In genomic region chr13:79468402-79468801, GRCh38 we compare ENCODE assay signal across 28 cellular contexts.
"Had no signal": no experiment of that assay in that cellular context is flagged by ENCODE, and none has a peak within 500 bp of the region (broad histone marks: within the 10 kb centered on the region; RNA-seq: fewer than 3 reads in every experiment).

No MANE protein-coding gene starts in this region.

- H3K27me3 Mint-ChIP-seq: effector memory CD8-positive, alpha-beta T cell had no signal

- H3K4me1 ChIP-seq: esophagus squamous epithelium, heart right ventricle, left lung, pancreas, right lobe of liver, suprapubic skin, transverse colon, upper lobe of right lung, uterus had no signal

- ATAC-seq: effector memory CD8-positive, alpha-beta T cell; heart right ventricle; left cardiac atrium; left lung; mucosa of descending colon; natural killer cell treated with Interleukin-12 subunit alpha and Interleukin-12 subunit beta and Interleukin-15 and Interleukin-18, amount 100 ng/mL, for 72 hours; pancreas; right lobe of liver; upper lobe of right lung had no signal

- DNase-seq: effector memory CD8-positive, alpha-beta T cell; erythroblast; esophagus squamous epithelium; foreskin melanocyte; glutamatergic neuron; heart right ventricle; hippocampal formation; left cardiac atrium; left lung; mesenchymal stem cell; mucosa of descending colon; naive B cell; pancreas; right lobe of liver; small intestine; stimulated activated CD4-positive, alpha-beta T cell treated with anti-CD3 and anti-CD28 coated beads, Interleukin-15, amount 100 ng/mL, for 24 hours; stimulated activated CD4-positive, alpha-beta T cell treated with anti-CD3 and anti-CD28 coated beads, Interleukin-2, amount 100 ng/mL, for 48 hours; stimulated activated naive CD4-positive, alpha-beta T cell; stimulated activated naive CD8-positive, alpha-beta T cell treated with anti-CD3 and anti-CD28 coated beads, Interleukin-15, amount 100 ng/mL, for 72 hours; transverse colon; upper lobe of right lung; uterus had no signal

- H3K27me3 ChIP-seq: esophagus squamous epithelium, left lung, pancreas, right lobe of liver, suprapubic skin, transverse colon, upper lobe of right lung, uterus had no signal

- H3K4me3 ChIP-seq: esophagus squamous epithelium, heart right ventricle, left lung, mucosa of descending colon, pancreas, right lobe of liver, suprapubic skin, transverse colon, upper lobe of right lung, uterus had no signal

- H3K9me3 ChIP-seq: esophagus squamous epithelium, heart right ventricle, left lung, mucosa of descending colon, neutrophil, pancreas, right lobe of liver, suprapubic skin, transverse colon, upper lobe of right lung, uterus had no signal

- H3K4me1 Mint-ChIP-seq: naive B cell, neural crest cell had no signal

- H3K27ac Mint-ChIP-seq: effector memory CD8-positive, alpha-beta T cell; mesothelial cell of epicardium; naive B cell; natural killer cell treated with Interleukin-12 subunit alpha and Interleukin-12 subunit beta and Interleukin-15 and Interleukin-18, amount 100 ng/mL, for 72 hours; progenitor cell of endocrine pancreas; stimulated activated naive CD8-positive, alpha-beta T cell treated with anti-CD3 and anti-CD28 coated beads, Interleukin-15, amount 100 ng/mL, for 72 hours had no signal

- H3K36me3 ChIP-seq: esophagus squamous epithelium, heart right ventricle, left lung, neutrophil, pancreas, right lobe of liver, suprapubic skin, transverse colon, upper lobe of right lung, uterus had no signal

- H3K27ac ChIP-seq: esophagus squamous epithelium, heart right ventricle, left lung, neutrophil, pancreas, right lobe of liver, suprapubic skin, transverse colon, upper lobe of right lung, uterus had no signal

- H3K4me3 Mint-ChIP-seq: effector memory CD8-positive, alpha-beta T cell; mesothelial cell of epicardium; naive B cell; natural killer cell treated with Interleukin-12 subunit alpha and Interleukin-12 subunit beta and Interleukin-15 and Interleukin-18, amount 100 ng/mL, for 72 hours; neural crest cell had no signal

- H3K9me3 Mint-ChIP-seq: effector memory CD8-positive, alpha-beta T cell; mesothelial cell of epicardium; natural killer cell treated with Interleukin-12 subunit alpha and Interleukin-12 subunit beta and Interleukin-15 and Interleukin-18, amount 100 ng/mL, for 72 hours; neural crest cell; stimulated activated naive CD8-positive, alpha-beta T cell treated with anti-CD3 and anti-CD28 coated beads, Interleukin-15, amount 100 ng/mL, for 72 hours had no signal

- H3K36me3 Mint-ChIP-seq: mesothelial cell of epicardium, naive B cell had no signal
